ENCODE assay signal across 1 cellular context in the genomic region with DNA sequence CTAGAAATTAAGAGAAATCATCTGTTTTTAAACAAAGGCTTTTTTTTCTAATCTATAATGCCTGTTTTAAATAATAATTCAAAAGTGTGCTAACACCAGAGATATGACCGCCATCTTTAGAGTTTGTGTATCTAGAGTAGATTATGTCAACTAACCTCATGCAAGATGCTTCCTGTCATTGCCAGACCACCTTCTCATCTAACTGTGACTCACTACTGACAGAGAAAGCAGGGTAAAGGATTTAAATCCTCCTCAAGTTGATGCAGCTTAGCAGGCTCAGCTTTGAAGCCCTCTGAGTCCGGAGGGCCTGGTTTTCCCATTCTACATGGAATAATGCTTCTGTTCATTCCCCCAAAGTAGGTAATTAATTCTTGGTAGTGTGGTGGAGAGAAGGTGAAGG.
TF ChIP-seq lines count a peak whose summit lies in the region.

No MANE protein-coding gene starts in this region.

TF ChIP-seq in HepG2, 621 proteins besides CTCF, POLR2A, EP300 and RAD21 (continued from another document):
- TF ChIP-seq, protein P1, sequence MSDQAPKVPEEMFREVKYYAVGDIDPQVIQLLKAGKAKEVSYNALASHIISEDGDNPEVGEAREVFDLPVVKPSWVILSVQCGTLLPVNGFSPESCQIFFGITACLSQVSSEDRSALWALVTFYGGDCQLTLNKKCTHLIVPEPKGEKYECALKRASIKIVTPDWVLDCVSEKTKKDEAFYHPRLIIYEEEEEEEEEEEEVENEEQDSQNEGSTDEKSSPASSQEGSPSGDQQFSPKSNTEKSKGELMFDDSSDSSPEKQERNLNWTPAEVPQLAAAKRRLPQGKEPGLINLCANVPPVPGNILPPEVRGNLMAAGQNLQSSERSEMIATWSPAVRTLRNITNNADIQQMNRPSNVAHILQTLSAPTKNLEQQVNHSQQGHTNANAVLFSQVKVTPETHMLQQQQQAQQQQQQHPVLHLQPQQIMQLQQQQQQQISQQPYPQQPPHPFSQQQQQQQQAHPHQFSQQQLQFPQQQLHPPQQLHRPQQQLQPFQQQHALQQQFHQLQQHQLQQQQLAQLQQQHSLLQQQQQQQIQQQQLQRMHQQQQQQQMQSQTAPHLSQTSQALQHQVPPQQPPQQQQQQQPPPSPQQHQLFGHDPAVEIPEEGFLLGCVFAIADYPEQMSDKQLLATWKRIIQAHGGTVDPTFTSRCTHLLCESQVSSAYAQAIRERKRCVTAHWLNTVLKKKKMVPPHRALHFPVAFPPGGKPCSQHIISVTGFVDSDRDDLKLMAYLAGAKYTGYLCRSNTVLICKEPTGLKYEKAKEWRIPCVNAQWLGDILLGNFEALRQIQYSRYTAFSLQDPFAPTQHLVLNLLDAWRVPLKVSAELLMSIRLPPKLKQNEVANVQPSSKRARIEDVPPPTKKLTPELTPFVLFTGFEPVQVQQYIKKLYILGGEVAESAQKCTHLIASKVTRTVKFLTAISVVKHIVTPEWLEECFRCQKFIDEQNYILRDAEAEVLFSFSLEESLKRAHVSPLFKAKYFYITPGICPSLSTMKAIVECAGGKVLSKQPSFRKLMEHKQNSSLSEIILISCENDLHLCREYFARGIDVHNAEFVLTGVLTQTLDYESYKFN (CRISPR knock-in tag; conservative IDR thresholded peaks at IDR 0.05) = no peak
- TF ChIP-seq ZNF432 (CRISPR knock-in tag; IDR thresholded peaks at IDR 0.05; ENCODE audit: borderline replicate concordance) = no peak
- TF ChIP-seq, protein P2, sequence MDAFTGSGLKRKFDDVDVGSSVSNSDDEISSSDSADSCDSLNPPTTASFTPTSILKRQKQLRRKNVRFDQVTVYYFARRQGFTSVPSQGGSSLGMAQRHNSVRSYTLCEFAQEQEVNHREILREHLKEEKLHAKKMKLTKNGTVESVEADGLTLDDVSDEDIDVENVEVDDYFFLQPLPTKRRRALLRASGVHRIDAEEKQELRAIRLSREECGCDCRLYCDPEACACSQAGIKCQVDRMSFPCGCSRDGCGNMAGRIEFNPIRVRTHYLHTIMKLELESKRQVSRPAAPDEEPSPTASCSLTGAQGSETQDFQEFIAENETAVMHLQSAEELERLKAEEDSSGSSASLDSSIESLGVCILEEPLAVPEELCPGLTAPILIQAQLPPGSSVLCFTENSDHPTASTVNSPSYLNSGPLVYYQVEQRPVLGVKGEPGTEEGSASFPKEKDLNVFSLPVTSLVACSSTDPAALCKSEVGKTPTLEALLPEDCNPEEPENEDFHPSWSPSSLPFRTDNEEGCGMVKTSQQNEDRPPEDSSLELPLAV (CRISPR knock-in tag; conservative IDR thresholded peaks at IDR 0.05; ENCODE audit: low read depth) = no peak
- TF ChIP-seq ZNF343 (CRISPR knock-in tag; IDR thresholded peaks at IDR 0.05) = no peak
- no peak for TF ChIP-seq KDM5A (IDR thresholded peaks at IDR 0.05; ENCODE audit: borderline replicate concordance, low read length)
- TF ChIP-seq HNF4A (CRISPR knock-in tag; IDR thresholded peaks at IDR 0.05) = no peak
- no peak for TF ChIP-seq PHB2 (IDR thresholded peaks at IDR 0.05; ENCODE audit: partially characterized antibody)
- TF ChIP-seq, protein P3, sequence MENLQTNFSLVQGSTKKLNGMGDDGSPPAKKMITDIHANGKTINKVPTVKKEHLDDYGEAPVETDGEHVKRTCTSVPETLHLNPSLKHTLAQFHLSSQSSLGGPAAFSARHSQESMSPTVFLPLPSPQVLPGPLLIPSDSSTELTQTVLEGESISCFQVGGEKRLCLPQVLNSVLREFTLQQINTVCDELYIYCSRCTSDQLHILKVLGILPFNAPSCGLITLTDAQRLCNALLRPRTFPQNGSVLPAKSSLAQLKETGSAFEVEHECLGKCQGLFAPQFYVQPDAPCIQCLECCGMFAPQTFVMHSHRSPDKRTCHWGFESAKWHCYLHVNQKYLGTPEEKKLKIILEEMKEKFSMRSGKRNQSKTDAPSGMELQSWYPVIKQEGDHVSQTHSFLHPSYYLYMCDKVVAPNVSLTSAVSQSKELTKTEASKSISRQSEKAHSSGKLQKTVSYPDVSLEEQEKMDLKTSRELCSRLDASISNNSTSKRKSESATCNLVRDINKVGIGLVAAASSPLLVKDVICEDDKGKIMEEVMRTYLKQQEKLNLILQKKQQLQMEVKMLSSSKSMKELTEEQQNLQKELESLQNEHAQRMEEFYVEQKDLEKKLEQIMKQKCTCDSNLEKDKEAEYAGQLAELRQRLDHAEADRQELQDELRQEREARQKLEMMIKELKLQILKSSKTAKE (CRISPR knock-in tag; IDR thresholded peaks at IDR 0.05; ENCODE audit: borderline replicate concordance) = no peak
- TF ChIP-seq ZNF552 (CRISPR knock-in tag; IDR thresholded peaks at IDR 0.05; ENCODE audit: borderline replicate concordance) = no peak
- no peak for TF ChIP-seq GPN1 (CRISPR knock-in tag; IDR thresholded peaks at IDR 0.05; ENCODE audit: borderline replicate concordance)
TF ChIP-seq in HepG2: peak in this region for 0.
